Comparison of ENCODE assay signal across 14 cellular contexts in the genomic region with DNA sequence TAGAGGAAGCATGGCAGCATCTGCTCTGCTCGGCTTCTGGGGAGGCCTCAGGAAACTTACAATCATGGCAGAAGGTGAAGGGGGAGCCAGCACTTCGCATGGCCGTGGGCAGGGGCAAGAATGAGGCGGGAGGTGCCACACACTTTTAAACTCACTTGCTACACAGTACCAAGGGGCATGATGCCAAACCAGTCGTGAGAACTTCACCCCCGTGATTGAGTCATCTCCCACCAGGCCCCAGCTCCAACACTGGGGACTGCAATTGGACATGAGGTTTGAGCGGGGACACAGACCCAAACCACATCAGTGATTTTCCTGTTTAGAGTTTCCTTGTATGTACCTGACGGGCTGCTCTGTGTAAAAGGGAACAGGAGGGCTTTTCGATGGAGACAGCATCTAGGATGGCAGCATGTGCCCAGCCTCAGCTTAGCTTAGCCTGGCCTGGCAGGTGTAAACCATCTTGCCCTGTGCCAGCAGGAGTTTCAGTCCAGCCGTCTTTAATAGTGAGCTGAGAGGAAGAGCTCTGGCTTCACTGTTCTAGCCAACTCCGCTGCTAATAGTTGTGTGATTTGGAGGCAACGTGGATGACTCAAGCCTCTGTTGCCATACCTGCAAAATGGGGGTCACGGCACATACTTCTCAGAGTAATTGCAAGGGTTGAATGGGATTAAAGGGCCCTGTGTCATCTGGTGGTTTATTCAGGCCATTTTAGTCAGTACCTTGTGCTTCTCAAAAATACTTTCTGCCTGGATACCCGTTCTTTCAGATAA.
DNase-seq lines count a peak whose midpoint lies in the region; ATAC-seq and TF ChIP-seq lines count a peak whose summit lies in the region.
"Had no signal": no experiment of that assay in that cellular context is flagged by ENCODE, and none has a peak within 500 bp of the region (broad histone marks: within the 10 kb centered on the region; RNA-seq: fewer than 3 reads in every experiment).

No MANE protein-coding gene starts in this region.

- WGBS in IMR-90 (ENCODE audit: extremely low coverage in 2 of 2, insufficient read length in 1 of 2), 2 experiments, result 80% methylated on average over 5 of the region's 14 CpGs; no CpG with 5 or more reads in 1 of the 2 experiments

- peaks cover 56% of the 10 kb centered on the region; the same call in 1 of the 2 replicates for H4K20me1 ChIP-seq in IMR-90 (ENCODE audit: insufficient read depth, low read length)

- H2BK20ac ChIP-seq in IMR-90 (ENCODE audit: low read depth, low read length), result no peak overlapping the region

- H3K79me1 ChIP-seq in IMR-90 (ENCODE audit: low read depth in 1 of 2, low read length in 2 of 2), result peaks cover 41 to 87% of the 10 kb centered on the region in 2 experiments

- H3K4me3 ChIP-seq in IMR-90 (ENCODE audit: insufficient read depth, low read depth, low read length) (no peak overlapping the region), astrocyte of the spinal cord (ENCODE audit: low read depth, low read length) (no peak overlapping the region)
- H3K4me3 ChIP-seq: SK-N-MC, smooth muscle cell had no signal

- H4K5ac ChIP-seq in IMR-90 (ENCODE audit: low read depth, low read length), result no peak overlapping the region

- no peak overlapping the region for H3K4me2 ChIP-seq in IMR-90 (ENCODE audit: low read depth, low read length)
- H3K4me2 ChIP-seq: smooth muscle cell had no signal

- H2BK120ac ChIP-seq in IMR-90 (ENCODE audit: low read depth, low read length), result no peak overlapping the region

- TF ChIP-seq CTCF in IMR-90 (conservative IDR thresholded peaks at IDR 0.05; ENCODE audit: low read depth, low read length) (no peak), astrocyte of the spinal cord (IDR thresholded peaks at IDR 0.05; ENCODE audit: low read depth, low read length) (no peak), GM10266 (IDR thresholded peaks at IDR 0.05; ENCODE audit: control insufficient read depth, insufficient read depth, low read depth, missing control alignments) (no peak)

- no peak overlapping the region for H3K14ac ChIP-seq in IMR-90 (replicated peaks; ENCODE audit: low read depth, low read length)

- H3K27ac ChIP-seq in IMR-90 (ENCODE audit: insufficient read depth, low read length), result no peak overlapping the region
- H3K27ac ChIP-seq in temporal lobe (ENCODE audit: low read depth, low read length), result peak overlapping the region; percentile 42
- H3K27ac ChIP-seq: SK-N-MC had no signal

- H3K36me3 ChIP-seq in IMR-90 (ENCODE audit: control insufficient read depth, insufficient read depth, low read length), result no peaks in the 10 kb centered on the region

- CTCF ChIA-PET in IMR-90 (lab: Yijun Ruan, JAX), result no interaction called here

- H3K4ac ChIP-seq in IMR-90 (ENCODE audit: low read depth, low read length), result 0 out of 2 replicates have a peak overlapping the region, but pooled peaks have one; percentile 0

- dilution Hi-C loops in IMR-90 (cut with HindIII; ENCODE audit: low sequenced_read_pairs, unreplicated experiment), result no loop called here

- in situ Hi-C loops in IMR-90 (cut with MboI; ENCODE audit: low sequenced_read_pairs) (no loop called here), astrocyte of the spinal cord (cut with HindIII; ENCODE audit: low sequenced_read_pairs) (no loop called here)

- H3K27me3 ChIP-seq in IMR-90 (ENCODE audit: control insufficient read depth, insufficient read depth, low read length), result no peaks in the 10 kb centered on the region

- peaks cover 38% of the 10 kb centered on the region for H3K9me1 ChIP-seq in IMR-90 (ENCODE audit: insufficient read depth, low read length)

- H3K56ac ChIP-seq in IMR-90 (ENCODE audit: extremely low read depth, insufficient read depth, low read length), result no peak overlapping the region

- no peak overlapping the region for H2BK5ac ChIP-seq in IMR-90 (ENCODE audit: low read depth, low read length, poor library complexity, severe bottlenecking)

- H4K8ac ChIP-seq in IMR-90 (ENCODE audit: low read depth in 2 of 2, low read length in 2 of 2), result no peak overlapping the region

- no peak overlapping the region for H3K23ac ChIP-seq in IMR-90 (ENCODE audit: low read depth, low read length)

- peak overlapping the region; percentile 21; the same call in 1 of the 2 replicates for H2AK5ac ChIP-seq in IMR-90 (ENCODE audit: low read depth, low read length)

- no peak overlapping the region for H4K91ac ChIP-seq in IMR-90 (ENCODE audit: insufficient read depth, low read depth, low read length)

- POLR2A ChIA-PET in IMR-90 (lab: Charles Lee; ENCODE audit: unreplicated experiment), result no interaction called here

- no peak overlapping the region for H3K18ac ChIP-seq in IMR-90 (ENCODE audit: low read depth, low read length)

- H3K9me3 ChIP-seq in IMR-90 (ENCODE audit: control insufficient read depth, insufficient read depth, low read length), result no peaks in the 10 kb centered on the region

- no peak for TF ChIP-seq RAD21 in IMR-90 (IDR thresholded peaks at IDR 0.05; ENCODE audit: low read length)

- no peak overlapping the region for H2BK15ac ChIP-seq in IMR-90 (ENCODE audit: low read depth, low read length)

- ATAC-seq in IMR-90 (ENCODE audit: low read depth) (no peak), GM21786 (IDR thresholded peaks at IDR 0.05; ENCODE audit: unreplicated experiment) (no peak), GM19023 (IDR thresholded peaks at IDR 0.05; ENCODE audit: unreplicated experiment) (no peak)
- ATAC-seq: stimulated activated naive CD8-positive, alpha-beta T cell treated with anti-CD3 and anti-CD28 coated beads, Interleukin-15, amount 100 ng/mL, for 72 hours had no signal

- no peak overlapping the region for H3K9ac ChIP-seq in IMR-90 (ENCODE audit: low read depth, low read length)

- no peak for TF ChIP-seq POLR2A in IMR-90 (IDR thresholded peaks at IDR 0.05; ENCODE audit: low read depth, low read length)

- intact Hi-C loops in IMR-90 (cut with micrococcal nuclease), result no loop called here

- no TSS peak for BruUV-seq in IMR-90 (replicated peaks; lab: Mats Ljungman, UMichigan)

- peak; percentile 43 for DNase-seq in IMR-90
- DNase-seq in astrocyte of the spinal cord (ENCODE audit: low read depth, low spot score), result peak; percentile 44
- DNase-seq in glomerular visceral epithelial cell (ENCODE audit: extremely low spot score), result peak; percentile 64
- DNase-seq in GM10266 (ENCODE audit: extremely low spot score), result no peak
- DNase-seq in DMS53 (lab: John Stamatoyannopoulos, UW), result no peak
- DNase-seq: activated CD4-positive, alpha-beta memory T cell treated with anti-CD3 and anti-CD28 coated beads, Interleukin-2, amount 10 ng/mL, durations not matched to agents 7 days and 5 days; NCI-H1092 treated with DMSO at 0.1 percent for 48 hours; NCI-H2227 treated with DMSO at 0.1 percent for 48 hours; stimulated activated naive CD8-positive, alpha-beta T cell treated with anti-CD3 and anti-CD28 coated beads, Interleukin-15, amount 100 ng/mL, for 72 hours had no signal

- H3K4me1 ChIP-seq in IMR-90 (ENCODE audit: control insufficient read depth, insufficient read depth, low read length), result peaks cover 20% of the 10 kb centered on the region

- no peak overlapping the region for H2AFZ ChIP-seq in IMR-90 (replicated peaks; ENCODE audit: low read length, poor library complexity)

- H2AK9ac ChIP-seq in IMR-90 (replicated peaks; ENCODE audit: low read depth, low read length, poor library complexity), result no peak overlapping the region

TF ChIP-seq in IMR-90, 13 proteins besides CTCF, POLR2A, EP300 and RAD21:
- TF ChIP-seq, protein P1, sequence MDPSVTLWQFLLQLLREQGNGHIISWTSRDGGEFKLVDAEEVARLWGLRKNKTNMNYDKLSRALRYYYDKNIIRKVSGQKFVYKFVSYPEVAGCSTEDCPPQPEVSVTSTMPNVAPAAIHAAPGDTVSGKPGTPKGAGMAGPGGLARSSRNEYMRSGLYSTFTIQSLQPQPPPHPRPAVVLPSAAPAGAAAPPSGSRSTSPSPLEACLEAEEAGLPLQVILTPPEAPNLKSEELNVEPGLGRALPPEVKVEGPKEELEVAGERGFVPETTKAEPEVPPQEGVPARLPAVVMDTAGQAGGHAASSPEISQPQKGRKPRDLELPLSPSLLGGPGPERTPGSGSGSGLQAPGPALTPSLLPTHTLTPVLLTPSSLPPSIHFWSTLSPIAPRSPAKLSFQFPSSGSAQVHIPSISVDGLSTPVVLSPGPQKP (IDR thresholded peaks at IDR 0.05; ENCODE audit: borderline replicate concordance, low read depth, low read length), result no peak
- TF ChIP-seq MAFK (IDR thresholded peaks at IDR 0.05; ENCODE audit: low read depth, low read length), result no peak
TF ChIP-seq in IMR-90: peak in this region for 0.

Comparison
In these comparisons a context has a peak if more than half of its experiments do, and no peak if none do; other contexts are left out.
1. DNase-seq: peak in IMR-90 (single experiment), astrocyte of the spinal cord (single experiment) and glomerular visceral epithelial cell (single experiment); none in GM10266 (single experiment) and DMS53 (single experiment).